In the genomic region with DNA sequence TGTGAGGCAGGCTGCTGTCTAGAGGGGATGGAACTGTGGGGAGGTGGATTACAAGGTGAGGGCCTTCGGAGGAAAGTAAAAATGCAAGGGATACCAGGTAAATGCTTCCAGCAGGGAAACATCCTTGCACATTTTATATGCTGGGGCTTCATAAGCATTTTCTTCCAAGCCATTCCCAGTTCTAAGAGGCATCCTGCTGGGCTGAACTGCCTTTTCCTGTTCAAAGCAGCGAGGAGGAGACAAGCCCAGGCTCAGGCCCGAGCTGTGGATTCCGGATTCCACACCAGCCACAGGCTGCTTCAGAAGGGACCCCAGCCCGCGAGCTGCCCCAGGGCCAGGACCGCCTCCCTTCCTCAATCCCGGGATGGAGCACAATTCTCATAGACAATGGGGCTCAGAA, we compare ENCODE assay signal across 1 cellular context.
TF ChIP-seq lines count a peak whose summit lies in the region.

No MANE protein-coding gene starts in this region.

TF ChIP-seq in GM23338, 12 proteins besides CTCF, POLR2A, EP300 and RAD21:
- TF ChIP-seq NANOG (IDR thresholded peaks at IDR 0.05; ENCODE audit: borderline replicate concordance) (no peak), STAT1 (IDR thresholded peaks at IDR 0.05; ENCODE audit: unreplicated experiment) (no peak), EZH2 (IDR thresholded peaks at IDR 0.05; ENCODE audit: low read depth, unreplicated experiment) (no peak), JUNB (IDR thresholded peaks at IDR 0.05; ENCODE audit: unreplicated experiment) (no peak), ZNF331 (CRISPR knock-in tag; IDR thresholded peaks at IDR 0.05; ENCODE audit: low read depth) (no peak), POLR2AphosphoS5 (IDR thresholded peaks at IDR 0.05; ENCODE audit: low read depth) (no peak), CREB1 (CRISPR knock-in tag; IDR thresholded peaks at IDR 0.05; ENCODE audit: low read depth) (no peak), EZH2phosphoT487 (IDR thresholded peaks at IDR 0.05; ENCODE audit: unreplicated experiment) (no peak), ZNF114 (CRISPR knock-in tag; IDR thresholded peaks at IDR 0.05) (no peak)
- TF ChIP-seq, protein P1, sequence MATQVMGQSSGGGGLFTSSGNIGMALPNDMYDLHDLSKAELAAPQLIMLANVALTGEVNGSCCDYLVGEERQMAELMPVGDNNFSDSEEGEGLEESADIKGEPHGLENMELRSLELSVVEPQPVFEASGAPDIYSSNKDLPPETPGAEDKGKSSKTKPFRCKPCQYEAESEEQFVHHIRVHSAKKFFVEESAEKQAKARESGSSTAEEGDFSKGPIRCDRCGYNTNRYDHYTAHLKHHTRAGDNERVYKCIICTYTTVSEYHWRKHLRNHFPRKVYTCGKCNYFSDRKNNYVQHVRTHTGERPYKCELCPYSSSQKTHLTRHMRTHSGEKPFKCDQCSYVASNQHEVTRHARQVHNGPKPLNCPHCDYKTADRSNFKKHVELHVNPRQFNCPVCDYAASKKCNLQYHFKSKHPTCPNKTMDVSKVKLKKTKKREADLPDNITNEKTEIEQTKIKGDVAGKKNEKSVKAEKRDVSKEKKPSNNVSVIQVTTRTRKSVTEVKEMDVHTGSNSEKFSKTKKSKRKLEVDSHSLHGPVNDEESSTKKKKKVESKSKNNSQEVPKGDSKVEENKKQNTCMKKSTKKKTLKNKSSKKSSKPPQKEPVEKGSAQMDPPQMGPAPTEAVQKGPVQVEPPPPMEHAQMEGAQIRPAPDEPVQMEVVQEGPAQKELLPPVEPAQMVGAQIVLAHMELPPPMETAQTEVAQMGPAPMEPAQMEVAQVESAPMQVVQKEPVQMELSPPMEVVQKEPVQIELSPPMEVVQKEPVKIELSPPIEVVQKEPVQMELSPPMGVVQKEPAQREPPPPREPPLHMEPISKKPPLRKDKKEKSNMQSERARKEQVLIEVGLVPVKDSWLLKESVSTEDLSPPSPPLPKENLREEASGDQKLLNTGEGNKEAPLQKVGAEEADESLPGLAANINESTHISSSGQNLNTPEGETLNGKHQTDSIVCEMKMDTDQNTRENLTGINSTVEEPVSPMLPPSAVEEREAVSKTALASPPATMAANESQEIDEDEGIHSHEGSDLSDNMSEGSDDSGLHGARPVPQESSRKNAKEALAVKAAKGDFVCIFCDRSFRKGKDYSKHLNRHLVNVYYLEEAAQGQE (IDR thresholded peaks at IDR 0.05; ENCODE audit: unreplicated experiment), result no peak
- TF ChIP-seq, protein P2, sequence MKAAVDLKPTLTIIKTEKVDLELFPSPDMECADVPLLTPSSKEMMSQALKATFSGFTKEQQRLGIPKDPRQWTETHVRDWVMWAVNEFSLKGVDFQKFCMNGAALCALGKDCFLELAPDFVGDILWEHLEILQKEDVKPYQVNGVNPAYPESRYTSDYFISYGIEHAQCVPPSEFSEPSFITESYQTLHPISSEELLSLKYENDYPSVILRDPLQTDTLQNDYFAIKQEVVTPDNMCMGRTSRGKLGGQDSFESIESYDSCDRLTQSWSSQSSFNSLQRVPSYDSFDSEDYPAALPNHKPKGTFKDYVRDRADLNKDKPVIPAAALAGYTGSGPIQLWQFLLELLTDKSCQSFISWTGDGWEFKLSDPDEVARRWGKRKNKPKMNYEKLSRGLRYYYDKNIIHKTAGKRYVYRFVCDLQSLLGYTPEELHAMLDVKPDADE (IDR thresholded peaks at IDR 0.05), result no peak
- TF ChIP-seq, protein P3, sequence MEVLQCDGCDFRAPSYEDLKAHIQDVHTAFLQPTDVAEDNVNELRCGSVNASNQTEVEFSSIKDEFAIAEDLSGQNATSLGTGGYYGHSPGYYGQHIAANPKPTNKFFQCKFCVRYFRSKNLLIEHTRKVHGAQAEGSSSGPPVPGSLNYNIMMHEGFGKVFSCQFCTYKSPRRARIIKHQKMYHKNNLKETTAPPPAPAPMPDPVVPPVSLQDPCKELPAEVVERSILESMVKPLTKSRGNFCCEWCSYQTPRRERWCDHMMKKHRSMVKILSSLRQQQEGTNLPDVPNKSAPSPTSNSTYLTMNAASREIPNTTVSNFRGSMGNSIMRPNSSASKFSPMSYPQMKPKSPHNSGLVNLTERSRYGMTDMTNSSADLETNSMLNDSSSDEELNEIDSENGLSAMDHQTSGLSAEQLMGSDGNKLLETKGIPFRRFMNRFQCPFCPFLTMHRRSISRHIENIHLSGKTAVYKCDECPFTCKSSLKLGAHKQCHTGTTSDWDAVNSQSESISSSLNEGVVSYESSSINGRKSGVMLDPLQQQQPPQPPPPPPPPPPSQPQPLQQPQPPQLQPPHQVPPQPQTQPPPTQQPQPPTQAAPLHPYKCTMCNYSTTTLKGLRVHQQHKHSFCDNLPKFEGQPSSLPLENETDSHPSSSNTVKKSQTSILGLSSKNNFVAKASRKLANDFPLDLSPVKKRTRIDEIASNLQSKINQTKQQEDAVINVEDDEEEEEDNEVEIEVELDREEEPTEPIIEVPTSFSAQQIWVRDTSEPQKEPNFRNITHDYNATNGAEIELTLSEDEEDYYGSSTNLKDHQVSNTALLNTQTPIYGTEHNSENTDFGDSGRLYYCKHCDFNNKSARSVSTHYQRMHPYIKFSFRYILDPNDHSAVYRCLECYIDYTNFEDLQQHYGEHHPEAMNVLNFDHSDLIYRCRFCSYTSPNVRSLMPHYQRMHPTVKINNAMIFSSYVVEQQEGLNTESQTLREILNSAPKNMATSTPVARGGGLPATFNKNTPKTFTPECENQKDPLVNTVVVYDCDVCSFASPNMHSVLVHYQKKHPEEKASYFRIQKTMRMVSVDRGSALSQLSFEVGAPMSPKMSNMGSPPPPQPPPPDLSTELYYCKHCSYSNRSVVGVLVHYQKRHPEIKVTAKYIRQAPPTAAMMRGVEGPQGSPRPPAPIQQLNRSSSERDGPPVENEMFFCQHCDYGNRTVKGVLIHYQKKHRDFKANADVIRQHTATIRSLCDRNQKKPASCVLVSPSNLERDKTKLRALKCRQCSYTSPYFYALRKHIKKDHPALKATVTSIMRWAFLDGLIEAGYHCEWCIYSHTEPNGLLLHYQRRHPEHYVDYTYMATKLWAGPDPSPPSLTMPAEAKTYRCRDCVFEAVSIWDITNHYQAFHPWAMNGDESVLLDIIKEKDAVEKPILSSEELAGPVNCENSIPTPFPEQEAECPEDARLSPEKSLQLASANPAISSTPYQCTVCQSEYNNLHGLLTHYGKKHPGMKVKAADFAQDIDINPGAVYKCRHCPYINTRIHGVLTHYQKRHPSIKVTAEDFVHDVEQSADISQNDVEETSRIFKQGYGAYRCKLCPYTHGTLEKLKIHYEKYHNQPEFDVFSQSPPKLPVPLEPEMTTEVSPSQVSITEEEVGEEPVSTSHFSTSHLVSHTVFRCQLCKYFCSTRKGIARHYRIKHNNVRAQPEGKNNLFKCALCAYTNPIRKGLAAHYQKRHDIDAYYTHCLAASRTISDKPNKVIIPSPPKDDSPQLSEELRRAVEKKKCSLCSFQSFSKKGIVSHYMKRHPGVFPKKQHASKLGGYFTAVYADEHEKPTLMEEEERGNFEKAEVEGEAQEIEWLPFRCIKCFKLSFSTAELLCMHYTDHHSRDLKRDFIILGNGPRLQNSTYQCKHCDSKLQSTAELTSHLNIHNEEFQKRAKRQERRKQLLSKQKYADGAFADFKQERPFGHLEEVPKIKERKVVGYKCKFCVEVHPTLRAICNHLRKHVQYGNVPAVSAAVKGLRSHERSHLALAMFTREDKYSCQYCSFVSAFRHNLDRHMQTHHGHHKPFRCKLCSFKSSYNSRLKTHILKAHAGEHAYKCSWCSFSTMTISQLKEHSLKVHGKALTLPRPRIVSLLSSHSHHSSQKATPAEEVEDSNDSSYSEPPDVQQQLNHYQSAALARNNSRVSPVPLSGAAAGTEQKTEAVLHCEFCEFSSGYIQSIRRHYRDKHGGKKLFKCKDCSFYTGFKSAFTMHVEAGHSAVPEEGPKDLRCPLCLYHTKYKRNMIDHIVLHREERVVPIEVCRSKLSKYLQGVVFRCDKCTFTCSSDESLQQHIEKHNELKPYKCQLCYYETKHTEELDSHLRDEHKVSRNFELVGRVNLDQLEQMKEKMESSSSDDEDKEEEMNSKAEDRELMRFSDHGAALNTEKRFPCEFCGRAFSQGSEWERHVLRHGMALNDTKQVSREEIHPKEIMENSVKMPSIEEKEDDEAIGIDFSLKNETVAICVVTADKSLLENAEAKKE (CRISPR knock-in tag; IDR thresholded peaks at IDR 0.05), result no peak
